18 cellular contexts compared by ENCODE assay signal in the genomic region with DNA sequence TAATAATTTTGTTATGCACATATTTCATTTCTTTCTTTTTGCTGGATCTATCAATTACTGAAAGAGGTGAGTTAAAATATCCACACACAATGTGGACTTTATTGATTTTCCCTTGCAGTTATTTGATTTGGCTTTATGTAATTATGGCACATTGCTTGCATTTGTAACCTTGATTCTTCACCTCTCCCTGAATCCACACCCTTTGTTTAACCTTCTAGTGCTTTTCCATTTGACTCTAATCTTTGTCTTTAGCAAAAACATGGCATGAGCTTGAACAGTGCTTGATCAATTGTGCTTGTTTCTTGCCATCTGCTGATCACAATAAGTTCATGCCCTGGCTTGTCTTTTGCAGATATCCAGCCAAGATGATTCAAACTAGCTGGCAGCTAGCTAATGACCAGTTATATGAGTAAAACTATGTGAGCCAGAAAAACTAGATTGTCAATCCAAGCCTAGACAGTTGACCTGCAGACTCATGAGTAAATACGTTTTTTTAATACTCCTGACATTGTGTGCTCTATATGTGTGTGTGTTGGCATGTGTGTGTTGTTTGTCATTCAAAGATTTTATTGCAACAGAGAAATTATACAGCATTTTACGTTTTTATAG.
DNase-seq lines count a peak whose midpoint lies in the region; ATAC-seq, FAIRE-seq and TF ChIP-seq lines count a peak whose summit lies in the region.
"Had no signal": no experiment of that assay in that cellular context is flagged by ENCODE, and none has a peak within 500 bp of the region (broad histone marks: within the 10 kb centered on the region; RNA-seq: fewer than 3 reads in every experiment).

No MANE protein-coding gene starts in this region.

- no peak for FAIRE-seq in HepG2 (lab: Jason Lieb, UNC)

- no peaks in the 10 kb centered on the region for H4K20me1 ChIP-seq in HepG2 (ENCODE audit: insufficient read depth, low read length)
- no peaks in the 10 kb centered on the region for H4K20me1 ChIP-seq in PC-3 (ENCODE audit: low read length)

- CTCF ChIA-PET in HepG2 (lab: Yijun Ruan, JAX; ENCODE audit: low intra/inter-chr PET ratio, low total read pairs) (no interaction called here), PC-3 (lab: Charles Lee) (no interaction called here)

- no peak overlapping the region for H3K9ac ChIP-seq in liver (ENCODE audit: low read depth in 1 of 2, low read length in 2 of 2)
- no peak overlapping the region for H3K9ac ChIP-seq in HepG2 (ENCODE audit: insufficient read depth, low read depth, low read length)
- no peak overlapping the region for H3K9ac ChIP-seq in PC-3 (ENCODE audit: low read length)

- TF ChIP-seq CTCF in liver (IDR thresholded peaks at IDR 0.05; ENCODE audit: low read depth, low read length, missing input control) (no peak), HepG2 (CRISPR knock-in tag; IDR thresholded peaks at IDR 0.05) (no peak), PC-3 (conservative IDR thresholded peaks at IDR 0.05; ENCODE audit: low read depth, low read length) (no peak), type B pancreatic cell (conservative IDR thresholded peaks at IDR 0.05) (no peak)

- POLR2A ChIA-PET in HepG2 (lab: Yijun Ruan, JAX) (no interaction called here), PC-3 (lab: Charles Lee; ENCODE audit: unreplicated experiment) (no interaction called here)

- DNase-seq in HepG2 (ENCODE audit: low spot score), result no peak
- DNase-seq in PC-3, result peak; percentile 73
- DNase-seq in fibroblast of gingiva (ENCODE audit: low read depth), result peak; percentile 11
- no peak for DNase-seq in type B pancreatic cell (ENCODE audit: extremely low spot score, unreplicated experiment)
- DNase-seq in KG1 (lab: John Stamatoyannopoulos, UW), result no peak
- no peak for DNase-seq in stimulated activated naive CD4-positive, alpha-beta T cell treated with Interleukin-2 at 50 U/mL for 16 hours (lab: John Stamatoyannopoulos, UW)
- DNase-seq in activated CD4-positive, CD25-positive, alpha-beta regulatory T cell treated with anti-CD3 and anti-CD28 coated beads, Interleukin-2, amount 50 U/mL, for 72 hours, result no peak
- DNase-seq: activated effector memory CD4-positive, alpha-beta T cell treated with Interleukin-2 at 50 U/mL for 16 hours; anterior cingulate cortex; COR-L47; dermis blood vessel endothelial cell; H9; IMR-90; left lung; NCI-H524 treated with DMSO at 0.1 percent for 48 hours; stimulated activated naive CD4-positive, alpha-beta T cell had no signal

- no peaks in the 10 kb centered on the region for H3K36me3 Mint-ChIP-seq in type B pancreatic cell

- TF ChIP-seq RAD21 in liver (IDR thresholded peaks at IDR 0.05), result no peak
- no peak for TF ChIP-seq RAD21 in HepG2 (CRISPR knock-in tag; IDR thresholded peaks at IDR 0.05)

- no peaks in the 10 kb centered on the region for H3K9me2 ChIP-seq in PC-3 (replicated peaks; ENCODE audit: low read length)

- peaks cover 0 to 4% (median 2%) of the 10 kb centered on the region in 4 donors for H3K4me1 ChIP-seq in liver (ENCODE audit: control insufficient read depth in 4 of 4, insufficient read depth in 4 of 4, low read length in 3 of 4)
- no peaks in the 10 kb centered on the region for H3K4me1 ChIP-seq in HepG2 (ENCODE audit: insufficient read depth, low read length)
- 0 out of 2 replicates have a peak, but pooled peaks cover 4% of the 10 kb centered on the region for H3K4me1 ChIP-seq in PC-3 (ENCODE audit: insufficient read depth, low read length)
- H3K4me1 ChIP-seq: left lung had no signal

- no peaks in the 10 kb centered on the region for H3K27me3 ChIP-seq in liver (ENCODE audit: control insufficient read depth in 4 of 4, insufficient read depth in 4 of 4, low read length in 3 of 4)
- H3K27me3 ChIP-seq in HepG2 (ENCODE audit: control insufficient read depth in 1 of 2, insufficient read depth in 2 of 2, low read length in 2 of 2), result no peaks in the 10 kb centered on the region
- H3K27me3 ChIP-seq in PC-3 (ENCODE audit: low read length), result no peaks in the 10 kb centered on the region
- H3K27me3 ChIP-seq: left lung had no signal

- H3K4me3 Mint-ChIP-seq in type B pancreatic cell, result peak overlapping the region; percentile 55
- H3K4me3 Mint-ChIP-seq: H9 had no signal

- H3K79me2 ChIP-seq in HepG2 (ENCODE audit: insufficient read depth, low read length), result no peaks in the 10 kb centered on the region
- H3K79me2 ChIP-seq in PC-3 (ENCODE audit: low read length), result no peaks in the 10 kb centered on the region

- H3K4me3 ChIP-seq in liver (ENCODE audit: low read depth in 1 of 3, low read length in 3 of 3), result no peak overlapping the region
- H3K4me3 ChIP-seq in HepG2 (replicated peaks in 1 of 3; ENCODE audit: insufficient read depth in 1 of 3, low read depth in 2 of 3, low read length in 3 of 3), result no peak overlapping the region
- no peak overlapping the region for H3K4me3 ChIP-seq in PC-3 (ENCODE audit: low read length)
- H3K4me3 ChIP-seq: left lung had no signal

- no TSS peak for BruUV-seq in HepG2 (replicated peaks; lab: Mats Ljungman, UMichigan)
- no TSS peak for BruUV-seq in PC-3 (replicated peaks; lab: Mats Ljungman, UMichigan)

- H3K27ac ChIP-seq in liver (ENCODE audit: low read depth in 1 of 2, low read length in 2 of 2) (no peak overlapping the region), HepG2 (ENCODE audit: extremely low read length, insufficient read depth, low read length) (no peak overlapping the region), PC-3 (ENCODE audit: low read length) (no peak overlapping the region)
- H3K27ac ChIP-seq: left lung had no signal

- H3K36me3 ChIP-seq in liver (ENCODE audit: control insufficient read depth in 4 of 4, insufficient read depth in 3 of 4, low read depth in 1 of 4, low read length in 3 of 4), result no peaks in the 10 kb centered on the region
- no peaks in the 10 kb centered on the region for H3K36me3 ChIP-seq in HepG2 (replicated peaks in 1 of 2; ENCODE audit: control insufficient read depth in 1 of 2, insufficient read depth in 2 of 2, low read length in 2 of 2)
- H3K36me3 ChIP-seq in PC-3 (ENCODE audit: low read depth, low read length), result no peaks in the 10 kb centered on the region
- H3K36me3 ChIP-seq: left lung had no signal

- intact Hi-C loops in HepG2 (cut with micrococcal nuclease; ENCODE audit: unreplicated experiment), result no loop called here
- intact Hi-C loops in PC-3 (cut with micrococcal nuclease), result loop anchor here (1.0 kb wide), 1 partner anchor 46 kb away; no protein-coding TSS in a partner anchor

- in situ Hi-C loops in HepG2 (cut with HindIII; ENCODE audit: extremely low pct_ligation_motif_present, low pct_unique_long_range_greater_than_20kb), result no loop called here

- TF ChIP-seq POLR2A in HepG2 (IDR thresholded peaks at IDR 0.05; ENCODE audit: insufficient read depth in 1 of 2, low read depth in 2 of 2, low read length in 2 of 2), result no peak

- H3K4me2 ChIP-seq in HepG2 (ENCODE audit: low read depth, low read length) (no peak overlapping the region), PC-3 (ENCODE audit: low read length) (no peak overlapping the region)

- H3K9me3 ChIP-seq in liver (ENCODE audit: control insufficient read depth in 4 of 4, low read length in 3 of 4), result peaks cover 0 to 3% (median 0%) of the 10 kb centered on the region in 4 donors
- H3K9me3 ChIP-seq in HepG2 (ENCODE audit: low read length), result peaks cover 76% of the 10 kb centered on the region
- 0 out of 2 replicates have a peak, but pooled peaks cover 10% of the 10 kb centered on the region for H3K9me3 ChIP-seq in PC-3 (ENCODE audit: low read length)

- H3K4me1 Mint-ChIP-seq in type B pancreatic cell (ENCODE audit: unreplicated experiment), result peaks cover 4% of the 10 kb centered on the region

- H2AFZ ChIP-seq in HepG2 (ENCODE audit: low read length) (no peak overlapping the region), PC-3 (ENCODE audit: low read length) (no peak overlapping the region)

- ATAC-seq in HepG2, result no peak
- peak; percentile 89 for ATAC-seq in PC-3
- ATAC-seq: left lung, Panc1 had no signal

- H3K27me3 Mint-ChIP-seq in type B pancreatic cell, result no peaks in the 10 kb centered on the region

- WGBS in liver, result 31% methylated on average over 2 of the region's 2 CpGs
- 2% methylated on average over 2 of the region's 2 CpGs for WGBS in HepG2 (ENCODE audit: low lambda C conversion rate)

- peak overlapping the region; percentile 67 for H3K27ac Mint-ChIP-seq in type B pancreatic cell
- H3K27ac Mint-ChIP-seq: H9 had no signal

- TF ChIP-seq EP300 in HepG2 (IDR thresholded peaks at IDR 0.05; ENCODE audit: low read depth in 2 of 2, low read length in 2 of 2) (no peak), HepG2 (CRISPR knock-in tag; IDR thresholded peaks at IDR 0.05; ENCODE audit: borderline replicate concordance) (no peak)

- H3F3A ChIP-seq in PC-3 (ENCODE audit: low read length, unreplicated experiment), result no peaks in the 10 kb centered on the region

- peaks cover 17% of the 10 kb centered on the region for H3K9me3 Mint-ChIP-seq in type B pancreatic cell

TF ChIP-seq in liver, 16 proteins besides CTCF, POLR2A, EP300 and RAD21:
- TF ChIP-seq HNF4A (conservative IDR thresholded peaks at IDR 0.05) (peak; percentile 7 to 23), FOXA1 (IDR thresholded peaks at IDR 0.05) (no peak), GABPA (IDR thresholded peaks at IDR 0.05 in 1 of 2, conservative IDR thresholded peaks at IDR 0.05 in 1 of 2) (no peak), EGR1 (IDR thresholded peaks at IDR 0.05; ENCODE audit: low read depth in 2 of 2) (no peak), RXRA (IDR thresholded peaks at IDR 0.05) (peak in 1 of 2 donors; percentile 33), HNF4G (IDR thresholded peaks at IDR 0.05) (no peak), FOXA2 (IDR thresholded peaks at IDR 0.05) (no peak)

TF ChIP-seq in HepG2, 621 proteins besides CTCF, POLR2A, EP300 and RAD21 (continues in another document):
- TF ChIP-seq KDM6A (CRISPR knock-in tag; IDR thresholded peaks at IDR 0.05; ENCODE audit: low read depth) (no peak), ZMAT3 (CRISPR knock-in tag; conservative IDR thresholded peaks at IDR 0.05) (no peak), ZNF883 (CRISPR knock-in tag; IDR thresholded peaks at IDR 0.05; ENCODE audit: not compliant biosample characterization) (no peak), ZNF737 (CRISPR knock-in tag; IDR thresholded peaks at IDR 0.05; ENCODE audit: borderline replicate concordance) (no peak), TOE1 (CRISPR knock-in tag; IDR thresholded peaks at IDR 0.05) (no peak), FOXK2 (IDR thresholded peaks at IDR 0.05) (no peak), SIX1 (CRISPR knock-in tag; IDR thresholded peaks at IDR 0.05; ENCODE audit: borderline replicate concordance) (no peak), ZNF10 (CRISPR knock-in tag; IDR thresholded peaks at IDR 0.05; ENCODE audit: borderline replicate concordance, low read depth) (no peak), ZNF780A (CRISPR knock-in tag; IDR thresholded peaks at IDR 0.05) (no peak), KLF12 (CRISPR knock-in tag; IDR thresholded peaks at IDR 0.05; ENCODE audit: borderline replicate concordance) (no peak), ZSCAN31 (CRISPR knock-in tag; IDR thresholded peaks at IDR 0.05; ENCODE audit: low read depth) (no peak)

Comparison
In these comparisons a context has a peak if more than half of its experiments do, and no peak if none do; other contexts are left out.
1. DNase-seq: peak in PC-3 (single experiment) and fibroblast of gingiva (single experiment); none in HepG2 (single experiment), type B pancreatic cell (single experiment), KG1 (single experiment), stimulated activated naive CD4-positive, alpha-beta T cell treated with Interleukin-2 at 50 U/mL for 16 hours (single experiment) and activated CD4-positive, CD25-positive, alpha-beta regulatory T cell treated with anti-CD3 and anti-CD28 coated beads, Interleukin-2, amount 50 U/mL, for 72 hours (single experiment).